8 cellular contexts compared by ENCODE assay signal in the genomic region with DNA sequence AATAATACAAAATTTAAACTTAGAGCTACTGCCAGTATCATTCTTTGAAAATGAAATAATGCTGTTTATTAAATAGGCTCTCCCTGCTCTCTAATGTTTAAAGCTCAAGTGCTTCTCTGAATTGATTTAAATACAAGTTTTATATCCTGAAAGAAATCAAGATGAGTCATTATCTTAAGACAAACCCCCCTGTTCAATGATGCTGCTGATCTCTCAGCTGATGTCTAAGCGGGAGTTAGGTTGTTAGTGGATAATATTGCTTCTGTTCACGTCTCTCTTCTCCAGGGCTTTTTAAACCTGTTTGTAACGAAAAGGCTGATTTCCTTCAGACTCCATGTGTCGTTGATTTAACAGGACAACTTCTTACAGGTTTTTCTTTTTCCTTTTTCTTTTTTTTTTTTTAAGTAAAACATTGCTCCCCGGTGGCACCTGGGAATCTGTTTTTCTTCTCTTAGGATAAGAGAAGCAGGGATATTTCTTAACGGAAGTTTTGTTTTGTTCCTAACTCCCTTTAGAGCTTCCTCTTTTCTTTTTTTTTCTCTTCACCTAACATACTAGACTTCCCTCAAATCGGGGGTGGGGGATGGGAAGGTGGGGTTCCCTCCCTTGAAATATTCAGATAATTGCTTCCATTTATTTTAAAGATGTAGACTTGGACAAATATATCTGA. TPM values are rescaled to one million over a fixed set of nuclear protein-coding genes. Genes with fewer than 3 reads are reported as not detected.
DNase-seq lines count a peak whose midpoint lies in the region; ATAC-seq and TF ChIP-seq lines count a peak whose summit lies in the region.

No MANE protein-coding gene starts in this region.

- H3K4me1 Mint-ChIP-seq in endothelial cell (ENCODE audit: unreplicated experiment), result peaks cover 34% of the 10 kb centered on the region

- H3K27ac ChIP-seq in SK-N-SH (ENCODE audit: low read depth in 2 of 2, low read length in 1 of 2) (no peak overlapping the region), stomach smooth muscle (ENCODE audit: low read length) (no peak overlapping the region), prostate gland (no peak overlapping the region)

- H3K9me3 ChIP-seq in SK-N-SH (no peaks in the 10 kb centered on the region), stomach smooth muscle (ENCODE audit: control insufficient read depth in 2 of 2, low read length in 2 of 2) (no peaks in the 10 kb centered on the region), prostate gland (no peaks in the 10 kb centered on the region)

- in situ Hi-C loops in SK-MEL-5 (cut with HindIII; ENCODE audit: low pct_unique_long_range_greater_than_20kb, low sequenced_read_pairs) (no loop called here), GM13976 (cut with MboI; ENCODE audit: low sequenced_read_pairs, unreplicated experiment) (no loop called here)

- no peaks in the 10 kb centered on the region for H3K27me3 ChIP-seq in SK-N-SH (ENCODE audit: insufficient read depth)
- H3K27me3 ChIP-seq in stomach smooth muscle (ENCODE audit: control insufficient read depth in 1 of 2, insufficient read depth in 2 of 2, low read length in 2 of 2), result no peaks in the 10 kb centered on the region
- no peaks in the 10 kb centered on the region for H3K27me3 ChIP-seq in prostate gland (replicated peaks; ENCODE audit: insufficient read depth)

- WGBS in SK-N-SH (ENCODE audit: low lambda C conversion rate), result 53% methylated on average over 7 of the region's 7 CpGs
- 15% methylated on average over 7 of the region's 7 CpGs for WGBS in prostate gland

- H3K9ac ChIP-seq in SK-N-SH, result no peak overlapping the region
- H3K9ac ChIP-seq in stomach smooth muscle (ENCODE audit: low read length in 2 of 2), result no peak overlapping the region

- peak overlapping the region; percentile 86 for H2AFZ ChIP-seq in SK-N-SH (ENCODE audit: low read depth)

- H3K4me3 ChIP-seq in SK-N-SH (ENCODE audit: low read depth in 2 of 2, low read length in 1 of 2), result no peak overlapping the region
- peak overlapping the region; percentile 56 to 84 for H3K4me3 ChIP-seq in stomach smooth muscle (ENCODE audit: low read length in 2 of 2)
- no peak overlapping the region for H3K4me3 ChIP-seq in prostate gland

- CTCF ChIA-PET in SK-N-SH (lab: Yijun Ruan, JAX), result interaction anchor here (0.6 to 7.2 kb wide), 53 partner anchors 9 to 646 kb away, joined by 3 to 89 read pairs (median 4); partner anchors contain the start of genes IFT20, NLK and TNFAIP1

- TF ChIP-seq POLR2A in prostate gland (IDR thresholded peaks at IDR 0.05), result no peak

- 0 out of 2 replicates have a peak overlapping the region, but pooled peaks have one; percentile 39 for H3K4me2 ChIP-seq in SK-N-SH

- no peaks in the 10 kb centered on the region for H4K20me1 ChIP-seq in SK-N-SH (ENCODE audit: insufficient read depth)

- no peaks in the 10 kb centered on the region for H3K79me2 ChIP-seq in SK-N-SH (ENCODE audit: insufficient read depth)

- ATAC-seq in SK-N-SH treated with all-trans-retinoic acid at 6 μM for 48 hours, result no peak

- intact Hi-C loops in prostate gland (cut with DNase I), result loop anchor here (10.0 kb wide), 1 partner anchor 461 kb away; the partner anchor contains the start of gene POLDIP2

- TF ChIP-seq CTCF in SK-N-SH (IDR thresholded peaks at IDR 0.05), result no peak
- no peak for TF ChIP-seq CTCF in endothelial cell (IDR thresholded peaks at IDR 0.05; ENCODE audit: unreplicated experiment)
- TF ChIP-seq CTCF in prostate gland (IDR thresholded peaks at IDR 0.05), result no peak
- no peak for TF ChIP-seq CTCF in GM13976 (IDR thresholded peaks at IDR 0.05; ENCODE audit: borderline replicate concordance, control extremely low read depth, extremely low read depth, insufficient read depth, missing control alignments)

- DNase-seq in SK-N-SH (no peak), SK-MEL-5 (ENCODE audit: low read depth, low spot score) (peak; percentile 87), endothelial cell (ENCODE audit: low spot score) (no peak), prostate gland (ENCODE audit: low spot score) (no peak), GM13976 (ENCODE audit: low spot score) (no peak), NCI-H524 (lab: John Stamatoyannopoulos, UW) (no peak)

- peak overlapping the region; percentile 75 for H3K27ac Mint-ChIP-seq in endothelial cell (ENCODE audit: unreplicated experiment)

- H3K4me1 ChIP-seq in SK-N-SH (ENCODE audit: control insufficient read depth in 1 of 2, insufficient read depth in 2 of 2, low read depth in 1 of 2, low read length in 1 of 2) (peaks cover 0 to 5% of the 10 kb centered on the region in 2 experiments; a peak in 2 of 4 replicates), stomach smooth muscle (ENCODE audit: control insufficient read depth, insufficient read depth, low read length) (peaks cover 10% of the 10 kb centered on the region), prostate gland (replicated peaks) (no peaks in the 10 kb centered on the region)

- H3K27me3 Mint-ChIP-seq in endothelial cell (ENCODE audit: unreplicated experiment), result peaks cover 11% of the 10 kb centered on the region

- H3K9me2 ChIP-seq in SK-N-SH, result no peaks in the 10 kb centered on the region

- no peak for TF ChIP-seq RAD21 in SK-N-SH (IDR thresholded peaks at IDR 0.05; ENCODE audit: low read length)

- H3K36me3 Mint-ChIP-seq in endothelial cell (ENCODE audit: low read depth, unreplicated experiment), result peaks cover 3% of the 10 kb centered on the region

- no peaks in the 10 kb centered on the region for H3F3A ChIP-seq in SK-N-SH (replicated peaks; ENCODE audit: insufficient read depth)

- POLR2A ChIA-PET in SK-N-SH (lab: Yijun Ruan, JAX), result no interaction called here

- H3K4me3 Mint-ChIP-seq in endothelial cell (ENCODE audit: unreplicated experiment), result no peak overlapping the region

- H3K9me3 Mint-ChIP-seq in endothelial cell (ENCODE audit: unreplicated experiment), result no peaks in the 10 kb centered on the region

- no peak for TF ChIP-seq EP300 in SK-N-SH (IDR thresholded peaks at IDR 0.05; ENCODE audit: borderline replicate concordance in 1 of 2, low read depth in 1 of 2, low read length in 1 of 2)

- no peaks in the 10 kb centered on the region for H3K36me3 ChIP-seq in SK-N-SH (replicated peaks in 1 of 2; ENCODE audit: control insufficient read depth in 1 of 2, insufficient read depth in 2 of 2, low read length in 1 of 2)
- peaks cover 2 to 5% of the 10 kb centered on the region in 2 donors for H3K36me3 ChIP-seq in stomach smooth muscle (ENCODE audit: control insufficient read depth in 2 of 2, insufficient read depth in 2 of 2, low read length in 2 of 2)
- no peaks in the 10 kb centered on the region for H3K36me3 ChIP-seq in prostate gland

TF ChIP-seq in SK-N-SH, 30 proteins besides CTCF, POLR2A, EP300 and RAD21 (continues in another document):
- TF ChIP-seq, protein P1, sequence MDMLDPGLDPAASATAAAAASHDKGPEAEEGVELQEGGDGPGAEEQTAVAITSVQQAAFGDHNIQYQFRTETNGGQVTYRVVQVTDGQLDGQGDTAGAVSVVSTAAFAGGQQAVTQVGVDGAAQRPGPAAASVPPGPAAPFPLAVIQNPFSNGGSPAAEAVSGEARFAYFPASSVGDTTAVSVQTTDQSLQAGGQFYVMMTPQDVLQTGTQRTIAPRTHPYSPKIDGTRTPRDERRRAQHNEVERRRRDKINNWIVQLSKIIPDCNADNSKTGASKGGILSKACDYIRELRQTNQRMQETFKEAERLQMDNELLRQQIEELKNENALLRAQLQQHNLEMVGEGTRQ (IDR thresholded peaks at IDR 0.05; ENCODE audit: borderline replicate concordance, low read depth, low read length), result no peak
- TF ChIP-seq FOXM1 (IDR thresholded peaks at IDR 0.05; ENCODE audit: low read depth) (no peak), SIN3A (IDR thresholded peaks at IDR 0.05; ENCODE audit: borderline replicate concordance, low read depth, low read length) (no peak), PBX3 (IDR thresholded peaks at IDR 0.05) (no peak)

TF ChIP-seq in SK-N-SH treated with all-trans-retinoic acid at 6 μM for 48 hours, 23 proteins besides CTCF, POLR2A, EP300 and RAD21 (continues in another document):
- no peak for TF ChIP-seq ZNF70 (CRISPR knock-in tag; IDR thresholded peaks at IDR 0.05)
- TF ChIP-seq, protein P2, sequence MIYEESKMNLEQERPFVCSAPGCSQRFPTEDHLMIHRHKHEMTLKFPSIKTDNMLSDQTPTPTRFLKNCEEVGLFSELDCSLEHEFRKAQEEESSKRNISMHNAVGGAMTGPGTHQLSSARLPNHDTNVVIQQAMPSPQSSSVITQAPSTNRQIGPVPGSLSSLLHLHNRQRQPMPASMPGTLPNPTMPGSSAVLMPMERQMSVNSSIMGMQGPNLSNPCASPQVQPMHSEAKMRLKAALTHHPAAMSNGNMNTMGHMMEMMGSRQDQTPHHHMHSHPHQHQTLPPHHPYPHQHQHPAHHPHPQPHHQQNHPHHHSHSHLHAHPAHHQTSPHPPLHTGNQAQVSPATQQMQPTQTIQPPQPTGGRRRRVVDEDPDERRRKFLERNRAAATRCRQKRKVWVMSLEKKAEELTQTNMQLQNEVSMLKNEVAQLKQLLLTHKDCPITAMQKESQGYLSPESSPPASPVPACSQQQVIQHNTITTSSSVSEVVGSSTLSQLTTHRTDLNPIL (CRISPR knock-in tag; IDR thresholded peaks at IDR 0.05; ENCODE audit: low read depth), result no peak
- TF ChIP-seq ISL1 (CRISPR knock-in tag; IDR thresholded peaks at IDR 0.05), result no peak
- TF ChIP-seq ZC3H10 (CRISPR knock-in tag; IDR thresholded peaks at IDR 0.05), result no peak
- no peak for TF ChIP-seq RARB (CRISPR knock-in tag; IDR thresholded peaks at IDR 0.05)
- no peak for TF ChIP-seq CSDC2 (CRISPR knock-in tag; IDR thresholded peaks at IDR 0.05)
- TF ChIP-seq, protein P3, sequence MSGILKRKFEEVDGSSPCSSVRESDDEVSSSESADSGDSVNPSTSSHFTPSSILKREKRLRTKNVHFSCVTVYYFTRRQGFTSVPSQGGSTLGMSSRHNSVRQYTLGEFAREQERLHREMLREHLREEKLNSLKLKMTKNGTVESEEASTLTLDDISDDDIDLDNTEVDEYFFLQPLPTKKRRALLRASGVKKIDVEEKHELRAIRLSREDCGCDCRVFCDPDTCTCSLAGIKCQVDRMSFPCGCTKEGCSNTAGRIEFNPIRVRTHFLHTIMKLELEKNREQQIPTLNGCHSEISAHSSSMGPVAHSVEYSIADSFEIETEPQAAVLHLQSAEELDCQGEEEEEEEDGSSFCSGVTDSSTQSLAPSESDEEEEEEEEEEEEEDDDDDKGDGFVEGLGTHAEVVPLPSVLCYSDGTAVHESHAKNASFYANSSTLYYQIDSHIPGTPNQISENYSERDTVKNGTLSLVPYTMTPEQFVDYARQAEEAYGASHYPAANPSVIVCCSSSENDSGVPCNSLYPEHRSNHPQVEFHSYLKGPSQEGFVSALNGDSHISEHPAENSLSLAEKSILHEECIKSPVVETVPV (CRISPR knock-in tag; IDR thresholded peaks at IDR 0.05), result no peak

RNA-seq across cellular contexts. Expression of gene LYRM9, which starts 0.8 kb away (rescaled TPM):
- polyA plus RNA-seq in SK-N-SH (2012; rRNA removed), result 4.6 and 5.7 TPM in 2 replicates
- 4.3 and 4.9 TPM in 2 replicates for polyA plus RNA-seq in SK-N-SH (2012; cell fraction: cytosol; rRNA removed)
- polyA plus RNA-seq in SK-N-SH (2012; cell fraction: nucleus; rRNA removed), result 14.7 and 22.4 TPM in 2 replicates
- 3.3 and 8.6 TPM in 2 replicates for total RNA-seq in SK-MEL-5 (2014; rRNA removed; shearing (Covaris generic))
- 4.5 and 6.0 TPM in 2 replicates for polyA plus RNA-seq in SK-MEL-5 (2015; cell fraction: cytosol; rRNA removed)
- 14.1 and 17.8 TPM in 2 replicates for polyA plus RNA-seq in SK-MEL-5 (2015; cell fraction: nucleus; rRNA removed)
- total RNA-seq in endothelial cell (ENCODE audit: unreplicated experiment) (8.3 TPM), prostate gland (10 to 100 TPM; 26.1 to 30.9 TPM)

Comparison
In these comparisons a context has a peak if more than half of its experiments do, and no peak if none do; other contexts are left out.
1. H3K4me3 ChIP-seq: peak in stomach smooth muscle (2 of 2); none in SK-N-SH (0 of 2) and prostate gland (0 of 2).